In genomic region chr7:148975896-148976295, GRCh38 we compare ENCODE assay signal across 27 cellular contexts. TPM values are rescaled to one million over a fixed set of nuclear protein-coding genes. Genes with fewer than 3 reads are reported as not detected.
DNase-seq lines count a peak whose midpoint lies in the region; ATAC-seq, FAIRE-seq and TF ChIP-seq lines count a peak whose summit lies in the region.
"Had no signal": no experiment of that assay in that cellular context is flagged by ENCODE, and none has a peak within 500 bp of the region (broad histone marks: within the 10 kb centered on the region; RNA-seq: fewer than 3 reads in every experiment).

No MANE protein-coding gene starts in this region.

- peak overlapping the region; percentile 8 for H4K5ac ChIP-seq in H1 (ENCODE audit: insufficient read length, low read depth, low read length)

- TF ChIP-seq POLR2A in HepG2 (IDR thresholded peaks at IDR 0.05; ENCODE audit: insufficient read depth in 1 of 2, low read depth in 2 of 2, low read length in 2 of 2) (no peak), right lobe of liver (IDR thresholded peaks at IDR 0.05) (no peak), H1 (IDR thresholded peaks at IDR 0.05; ENCODE audit: control extremely low read depth in 1 of 2, low read depth in 2 of 2, low read length in 2 of 2) (no peak), spleen (IDR thresholded peaks at IDR 0.05) (no peak)

- no peak overlapping the region for H2AFZ ChIP-seq in HepG2 (ENCODE audit: low read length)
- H2AFZ ChIP-seq in H1 (ENCODE audit: low read length) = peak overlapping the region; percentile 47; the same call in 1 of the 2 replicates
- H2AFZ ChIP-seq: GM23248 had no signal

- intact Hi-C loops in HepG2 (cut with micrococcal nuclease; ENCODE audit: unreplicated experiment) = no loop called here
- intact Hi-C loops in right lobe of liver (cut with DNase I) = no loop called here
- intact Hi-C loops in Panc1 (cut with micrococcal nuclease; ENCODE audit: unreplicated experiment) = no loop called here
- intact Hi-C loops in spleen (cut with DNase I; ENCODE audit: low total_unique reads) = no loop called here
- intact Hi-C loops in left lung (cut with DNase I) = no loop called here

- no peaks in the 10 kb centered on the region for H4K20me1 ChIP-seq in HepG2 (ENCODE audit: insufficient read depth, low read length)
- H4K20me1 ChIP-seq in H1 (replicated peaks in 1 of 2; ENCODE audit: control insufficient read depth in 1 of 2, insufficient read depth in 2 of 2, low read length in 2 of 2) = peaks cover 0 to 1% of the 10 kb centered on the region in 2 experiments

- H2AK5ac ChIP-seq in H1 (ENCODE audit: low read depth, low read length) = no peak overlapping the region

- H2BK5ac ChIP-seq in H1 (ENCODE audit: low read depth, low read length) = peak overlapping the region; percentile 22; the same call in 1 of the 2 replicates

- H2BK20ac ChIP-seq in H1 (ENCODE audit: low read length) = no peak overlapping the region

- ATAC-seq in HepG2 (peak; percentile 68), right lobe of liver (no peak), Panc1 (peak; percentile 32; the same call in 1 of the 2 replicates), GM21360 (IDR thresholded peaks at IDR 0.05; ENCODE audit: unreplicated experiment) (no peak), left lung (no peak)
- ATAC-seq: activated CD4-positive, alpha-beta T cell treated with anti-CD3 and anti-CD28 coated beads for 36 hours; activated CD8-positive, alpha-beta T cell treated with anti-CD3 and anti-CD28 coated beads, Interleukin-2, amount 10 ng/mL, durations not matched to agents 7 days and 5 days; right cardiac atrium; stimulated activated effector memory CD8-positive, alpha-beta T cell treated with anti-CD3 and anti-CD28 coated beads, Interleukin-12 subunit alpha, Interleukin-12 subunit beta, amount 100 ng/mL, for 72 hours had no signal

- POLR2A ChIA-PET in HepG2 (lab: Yijun Ruan, JAX) = interaction anchor here (2.4 kb wide), 1 partner anchor 9 kb away, joined by 6 read pairs; no protein-coding TSS in a partner anchor
- POLR2A ChIA-PET in Panc1 (lab: Charles Lee) = interaction anchor here (0.5 to 0.6 kb wide), 2 partner anchors 46 to 748 kb away, joined by 3 to 5 read pairs; no protein-coding TSS in a partner anchor
- POLR2A ChIA-PET in H1 (lab: Charles Lee; ENCODE audit: partially characterized antibody) = interaction anchor here (0.6 kb wide), 1 partner anchor 88 kb away, joined by 3 read pairs; no protein-coding TSS in a partner anchor

- H3K23me2 ChIP-seq in H1 (ENCODE audit: low read depth, low read length) = no peaks in the 10 kb centered on the region

- WGBS in HepG2 (ENCODE audit: low lambda C conversion rate) = 26% methylated on average over 2 of the region's 3 CpGs
- no CpG with 5 or more reads among the region's 3 CpGs for WGBS in right lobe of liver (ENCODE audit: insufficient coverage, low coverage, low lambda C conversion rate, missing lambda C conversion rate)
- 56% methylated on average over 3 of the region's 3 CpGs; no CpG with 5 or more reads in 1 of the 2 experiments for WGBS in H1 (ENCODE audit: extremely low coverage in 1 of 2, insufficient coverage in 1 of 2, insufficient read length in 1 of 2, insufficient replicate concordance in 2 of 2, low coverage in 1 of 2, low lambda C conversion rate in 2 of 2, missing lambda C conversion rate in 1 of 2), 2 experiments
- 58 to 95% (median 70%) methylated on average over 3 of the region's 3 CpGs for WGBS in spleen, 5 donors

- no peak overlapping the region for H3K27ac ChIP-seq in HepG2 (ENCODE audit: extremely low read length, insufficient read depth, low read length)
- no peak overlapping the region for H3K27ac ChIP-seq in right lobe of liver
- H3K27ac ChIP-seq in Panc1 (ENCODE audit: low read length) = no peak overlapping the region
- no peak overlapping the region for H3K27ac ChIP-seq in H1 (ENCODE audit: low read depth, low read length)
- H3K27ac ChIP-seq in spleen = no peak overlapping the region
- no peak overlapping the region for H3K27ac ChIP-seq in left lung
- H3K27ac ChIP-seq: colonic mucosa, GM23248, upper lobe of left lung had no signal

- no peaks in the 10 kb centered on the region for H3K9me3 ChIP-seq in HepG2 (ENCODE audit: low read length)
- H3K9me3 ChIP-seq in right lobe of liver = no peaks in the 10 kb centered on the region
- H3K9me3 ChIP-seq in Panc1 (ENCODE audit: control insufficient read depth, insufficient read depth, low read depth, low read length) = no peaks in the 10 kb centered on the region
- no peaks in the 10 kb centered on the region for H3K9me3 ChIP-seq in H1 (ENCODE audit: insufficient read depth in 2 of 2, low read depth in 1 of 2, low read length in 1 of 2)
- peaks cover 0 to 3% (median 0%) of the 10 kb centered on the region in 8 donors for H3K9me3 ChIP-seq in spleen
- H3K9me3 ChIP-seq in left lung = no peaks in the 10 kb centered on the region
- H3K9me3 ChIP-seq: BE2C, colonic mucosa, upper lobe of left lung had no signal

- in situ Hi-C loops in HepG2 (cut with HindIII; ENCODE audit: extremely low pct_ligation_motif_present, low pct_unique_long_range_greater_than_20kb) = no loop called here
- in situ Hi-C loops in Panc1 (cut with HindIII; ENCODE audit: low pct_unique_long_range_greater_than_20kb, low sequenced_read_pairs) = no loop called here

- no peaks in the 10 kb centered on the region; a peak in 1 of 5 replicates for H3K27me3 ChIP-seq in HepG2 (ENCODE audit: control insufficient read depth in 1 of 2, insufficient read depth in 2 of 2, low read length in 2 of 2)
- no peaks in the 10 kb centered on the region for H3K27me3 ChIP-seq in right lobe of liver
- H3K27me3 ChIP-seq in Panc1 (ENCODE audit: control insufficient read depth, insufficient read depth, low read length) = no peaks in the 10 kb centered on the region
- H3K27me3 ChIP-seq in H1 (replicated peaks in 1 of 4; ENCODE audit: control insufficient read depth in 3 of 4, extremely low read depth in 1 of 4, insufficient read depth in 3 of 4, low read length in 3 of 4) = no peaks in the 10 kb centered on the region
- H3K27me3 ChIP-seq in spleen (replicated peaks in 1 of 7) = peaks cover 0 to 4% (median 0%) of the 10 kb centered on the region in 7 donors
- H3K27me3 ChIP-seq in left lung = no peaks in the 10 kb centered on the region
- H3K27me3 ChIP-seq: BE2C, colonic mucosa, upper lobe of left lung had no signal

- TF ChIP-seq CTCF in HepG2 (CRISPR knock-in tag; IDR thresholded peaks at IDR 0.05) (no peak), right lobe of liver (IDR thresholded peaks at IDR 0.05) (no peak), Panc1 (IDR thresholded peaks at IDR 0.05) (no peak), H1 (IDR thresholded peaks at IDR 0.05; ENCODE audit: control extremely low read depth in 1 of 3, insufficient read depth in 1 of 3, low read depth in 1 of 3, low read length in 3 of 3) (no peak), spleen (IDR thresholded peaks at IDR 0.05 in 8 of 11, conservative IDR thresholded peaks at IDR 0.05 in 3 of 11) (no peak), left lung (IDR thresholded peaks at IDR 0.05) (no peak)

- peak overlapping the region; percentile 40; the same call in 1 of the 2 replicates for H2BK15ac ChIP-seq in H1 (ENCODE audit: low read length)

- no peak for TF ChIP-seq RAD21 in HepG2 (CRISPR knock-in tag; IDR thresholded peaks at IDR 0.05)
- no peak for TF ChIP-seq RAD21 in H1 (IDR thresholded peaks at IDR 0.05 in 1 of 2, conservative IDR thresholded peaks at IDR 0.05 in 1 of 2; ENCODE audit: low read depth in 2 of 2, low read length in 2 of 2)

- H3K23ac ChIP-seq in H1 (ENCODE audit: insufficient read length) = no peak overlapping the region

- no peaks in the 10 kb centered on the region for H3K79me1 ChIP-seq in H1 (ENCODE audit: low read depth, low read length)

- no peak for DNase-seq in HepG2 (ENCODE audit: low spot score)
- DNase-seq in right lobe of liver = no peak
- no peak for DNase-seq in Panc1 (ENCODE audit: low read depth, low spot score)
- DNase-seq in H1 (ENCODE audit: low read depth in 1 of 2, low spot score in 2 of 2) = no peak
- DNase-seq in spleen = peak; percentile 41
- DNase-seq in left lung = no peak
- DNase-seq in stimulated activated naive CD4-positive, alpha-beta T cell treated with Interleukin-2 at 50 U/mL for 16 hours (lab: John Stamatoyannopoulos, UW) = no peak
- DNase-seq: activated CD4-positive, alpha-beta T cell treated with anti-CD3 and anti-CD28 coated beads for 36 hours; activated CD8-positive, alpha-beta T cell treated with anti-CD3 and anti-CD28 coated beads, Interleukin-2, amount 10 ng/mL, durations not matched to agents 7 days and 5 days; activated effector memory CD4-positive, alpha-beta T cell treated with Interleukin-2 at 50 U/mL for 16 hours; activated naive CD8-positive, alpha-beta T cell treated with anti-CD3 and anti-CD28 coated beads for 36 hours; BE2C; colonic mucosa; effector memory CD4-positive, alpha-beta T cell; erythroblast; GM23248; head of caudate nucleus; MV-4-11; NCI-H1694; NCI-H69; right cardiac atrium; stimulated activated CD4-positive, alpha-beta T cell treated with anti-CD3 and anti-CD28 coated beads, Interleukin-12 subunit alpha, Interleukin-12 subunit beta, amount 100 ng/mL, for 4 hours; stimulated activated CD4-positive, alpha-beta T cell treated with anti-CD3 and anti-CD28 coated beads, Interleukin-4, amount 100 ng/mL, for 24 hours; upper lobe of left lung had no signal

- H4K8ac ChIP-seq in H1 (ENCODE audit: extremely low read depth, insufficient read depth, low read length) = no peak overlapping the region

- peak overlapping the region in 1 of 3 experiments; percentile 53; a peak in 1 of 6 replicates for H3K4me3 ChIP-seq in HepG2 (replicated peaks in 1 of 3; ENCODE audit: insufficient read depth in 1 of 3, low read depth in 2 of 3, low read length in 3 of 3)
- H3K4me3 ChIP-seq in right lobe of liver = no peak overlapping the region
- H3K4me3 ChIP-seq in Panc1 (ENCODE audit: low read depth in 2 of 2, low read length in 2 of 2) = no peak overlapping the region
- H3K4me3 ChIP-seq in H1 (ENCODE audit: extremely low read depth in 1 of 4, insufficient read depth in 2 of 4, low read depth in 3 of 4, low read length in 4 of 4) = no peak overlapping the region
- no peak overlapping the region for H3K4me3 ChIP-seq in spleen
- H3K4me3 ChIP-seq in left lung = no peak overlapping the region
- H3K4me3 ChIP-seq: colonic mucosa, GM23248, lung, upper lobe of left lung had no signal

- CTCF ChIA-PET in HepG2 (lab: Yijun Ruan, JAX; ENCODE audit: low intra/inter-chr PET ratio, low total read pairs) (no interaction called here), Panc1 (lab: Charles Lee) (no interaction called here), H1 (lab: Charles Lee; ENCODE audit: partially characterized antibody) (interaction anchor here (0.7 to 2.5 kb wide), 9 partner anchors 9 to 119 kb away, joined by 3 to 15 read pairs (median 3); no protein-coding TSS in a partner anchor)

- peak overlapping the region; percentile 12 for H2BK120ac ChIP-seq in H1 (replicated peaks; ENCODE audit: low read depth, low read length)

- H3K14ac ChIP-seq in H1 (ENCODE audit: insufficient read length) = no peak overlapping the region

- H2BK12ac ChIP-seq in H1 (ENCODE audit: low read depth, low read length) = peak overlapping the region; percentile 41; the same call in 1 of the 2 replicates

- no peak for TF ChIP-seq EP300 in HepG2 (IDR thresholded peaks at IDR 0.05; ENCODE audit: low read depth in 2 of 2, low read length in 2 of 2)
- no peak for TF ChIP-seq EP300 in HepG2 (CRISPR knock-in tag; IDR thresholded peaks at IDR 0.05; ENCODE audit: borderline replicate concordance)
- no peak for TF ChIP-seq EP300 in H1 (IDR thresholded peaks at IDR 0.05; ENCODE audit: borderline replicate concordance in 1 of 2, low read depth in 2 of 2, low read length in 2 of 2)

- H3K79me2 ChIP-seq in HepG2 (ENCODE audit: insufficient read depth, low read length) (no peaks in the 10 kb centered on the region), H1 (ENCODE audit: control insufficient read depth in 1 of 2, insufficient read depth in 2 of 2, low read length in 2 of 2) (no peaks in the 10 kb centered on the region)

- H3K36me3 ChIP-seq in HepG2 (replicated peaks in 1 of 2; ENCODE audit: control insufficient read depth in 1 of 2, insufficient read depth in 2 of 2, low read length in 2 of 2) (no peaks in the 10 kb centered on the region), right lobe of liver (no peaks in the 10 kb centered on the region), Panc1 (ENCODE audit: control insufficient read depth, insufficient read depth, low read length) (no peaks in the 10 kb centered on the region), H1 (ENCODE audit: control insufficient read depth in 2 of 4, insufficient read depth in 4 of 4, low read length in 3 of 4) (no peaks in the 10 kb centered on the region), spleen (no peaks in the 10 kb centered on the region), left lung (no peaks in the 10 kb centered on the region)
- H3K36me3 ChIP-seq: BE2C, colonic mucosa, upper lobe of left lung had no signal

- BruUV-seq in HepG2 (replicated peaks; lab: Mats Ljungman, UMichigan) (no TSS peak), Panc1 (replicated peaks; lab: Mats Ljungman, UMichigan) (no TSS peak)

- FAIRE-seq in HepG2 (lab: Jason Lieb, UNC) = no peak
- FAIRE-seq in H1 (lab: Jason Lieb, UNC) = no peak

- H3K4me1 ChIP-seq in HepG2 (ENCODE audit: insufficient read depth, low read length) (peaks cover 31% of the 10 kb centered on the region), right lobe of liver (no peaks in the 10 kb centered on the region), Panc1 (ENCODE audit: control insufficient read depth, insufficient read depth, low read length) (no peaks in the 10 kb centered on the region), H1 (replicated peaks in 1 of 4; ENCODE audit: control insufficient read depth in 3 of 4, insufficient read depth in 4 of 4, low read length in 3 of 4) (peaks cover 4 to 11% (median 8%) of the 10 kb centered on the region in 4 experiments), spleen (no peaks in the 10 kb centered on the region), left lung (no peaks in the 10 kb centered on the region)
- H3K4me1 ChIP-seq: BE2C, colonic mucosa, upper lobe of left lung had no signal

- H3K4ac ChIP-seq in H1 (replicated peaks; ENCODE audit: insufficient read length, low read depth, low read length) = no peak overlapping the region

- H3K9ac ChIP-seq in HepG2 (ENCODE audit: insufficient read depth, low read depth, low read length) (no peak overlapping the region), H1 (replicated peaks in 1 of 4; ENCODE audit: extremely low read depth in 1 of 4, low read depth in 3 of 4, low read length in 3 of 4) (no peak overlapping the region; a peak in 1 of 7 replicates)
- H3K9ac ChIP-seq: GM23248 had no signal

- H4K91ac ChIP-seq in H1 (replicated peaks; ENCODE audit: insufficient read length, low read length) = no peak overlapping the region

- no peak overlapping the region; the same call in 1 of the 2 replicates for H3K18ac ChIP-seq in H1 (ENCODE audit: extremely low read depth, low read length)

- H3K4me2 ChIP-seq in HepG2 (ENCODE audit: low read depth, low read length) (peak overlapping the region; percentile 64), H1 (ENCODE audit: insufficient read depth in 1 of 2, low read depth in 2 of 2, low read length in 2 of 2) (peak overlapping the region in 1 of 2 experiments; percentile 20; a peak in 1 of 4 replicates)

- H3K56ac ChIP-seq in H1 (replicated peaks; ENCODE audit: insufficient read length, low read depth, low read length) = no peak overlapping the region

RNA-seq across cellular contexts. Expression of gene PDIA4, which starts 52.4 kb away (rescaled TPM):
- total RNA-seq in HepG2 (2016; rRNA removed; fragmentation: Illumina TruSeq; extraction: Trizol) (171 and 402 TPM in 2 replicates), right lobe of liver (100 to 1,000 TPM; 218 to 368 (median 272) TPM), Panc1 (2021; ENCODE audit: unreplicated experiment) (281 TPM), spleen (100 to 1,000 TPM in 3 of 7 donors, 10 to 100 TPM in 4; 81.1 to 160 (median 90.0) TPM), left lung (100 to 1,000 TPM; 204 to 239 TPM)
- total RNA-seq in HepG2 (2016; cell fraction: cytosol; rRNA removed; fragmentation: Illumina TruSeq; extraction: Trizol; ENCODE audit: low read depth) = 22.9 and 25.7 TPM in 2 replicates
- total RNA-seq in HepG2 (2016; cell fraction: insoluble cytoplasmic fraction; rRNA removed; fragmentation: Illumina TruSeq; extraction: Trizol) = 147 and 420 TPM in 2 replicates
- 46.8 and 54.4 TPM in 2 replicates for total RNA-seq in HepG2 (2016; cell fraction: membrane; rRNA removed; fragmentation: Illumina TruSeq; extraction: Trizol)
- total RNA-seq in HepG2 (2016; cell fraction: nucleus; rRNA removed; fragmentation: Illumina TruSeq; extraction: Trizol) = 291 and 344 TPM in 2 replicates
- polyA plus RNA-seq in HepG2 (2011; rRNA removed) (257 and 278 TPM in 2 replicates), H1 (2011; rRNA removed) (108 and 119 TPM in 2 replicates), spleen (10 to 100 TPM; 21.6 to 33.2 (median 33.2) TPM)
- polyA plus RNA-seq in HepG2 (2011; cell fraction: cytosol; rRNA removed) = 265 and 293 TPM in 2 replicates
- polyA plus RNA-seq in HepG2 (2011; cell fraction: nucleus; rRNA removed) = 106 and 130 TPM in 2 replicates
- 244 and 280 TPM in 2 replicates for polyA plus RNA-seq in HepG2 (2012)
- polyA plus RNA-seq in HepG2 (2016; cell fraction: cytosol; fragmentation: Illumina TruSeq; extraction: Trizol; ENCODE audit: low read depth) = 19.9 and 20.2 TPM in 2 replicates
- 150 and 172 TPM in 2 replicates for polyA plus RNA-seq in HepG2 (2016; cell fraction: insoluble cytoplasmic fraction; fragmentation: Illumina TruSeq; extraction: Trizol; ENCODE audit: low read depth)
- polyA plus RNA-seq in HepG2 (2016; cell fraction: membrane; fragmentation: Illumina TruSeq; extraction: Trizol; ENCODE audit: low read depth) = 32.6 and 38.7 TPM in 2 replicates
- polyA plus RNA-seq in HepG2 (2016; cell fraction: nucleus; fragmentation: Illumina TruSeq; extraction: Trizol; ENCODE audit: insufficient read depth, low read depth) = 470 and 531 TPM in 2 replicates
- polyA minus RNA-seq in HepG2 (2011; rRNA and poly(A)+ RNA removed; ENCODE audit: low replicate concordance) = 88.5 and 200 TPM in 2 replicates
- polyA minus RNA-seq in HepG2 (2011; cell fraction: cytosol; rRNA and poly(A)+ RNA removed) = 156 and 159 TPM in 2 replicates
- polyA minus RNA-seq in HepG2 (2011; cell fraction: nucleus; rRNA and poly(A)+ RNA removed) = 65.0 and 77.7 TPM in 2 replicates
- polyA plus RNA-seq in Panc1 (2012; ENCODE audit: insufficient read length) = 243 TPM
- total RNA-seq in H1 (2021; fragmentation: NEBNext Ultra II Directional; extraction: Animal tissue kit (Norgen Biotek cat#: 25700)) = 303 and 308 TPM in 2 replicates
- polyA plus RNA-seq in H1 (2011; cell fraction: cytosol; rRNA removed) = 165 TPM
- 160 TPM for polyA plus RNA-seq in H1 (2011; cell fraction: nucleus; rRNA removed)
- polyA plus RNA-seq in H1 (2012, experiment 1 of 2) = 233 to 316 TPM (median 241 TPM) in 4 replicates
- 221 TPM for polyA plus RNA-seq in H1 (2012, experiment 2 of 2)
- 431 TPM for polyA plus RNA-seq in H1 (2013, experiment 1 of 2)
- polyA plus RNA-seq in H1 (2013, experiment 2 of 2) = 436 TPM
- polyA minus RNA-seq in H1 (2011; rRNA and poly(A)+ RNA removed) = 153 and 168 TPM in 2 replicates
- polyA minus RNA-seq in H1 (2011; cell fraction: cytosol; rRNA and poly(A)+ RNA removed) = 109 TPM
- 62.8 TPM for polyA minus RNA-seq in H1 (2011; cell fraction: nucleus; rRNA and poly(A)+ RNA removed)

Comparison
In these comparisons a context has a peak if more than half of its experiments do, and no peak if none do; other contexts are left out.
1. ATAC-seq: peak in HepG2 (single experiment) and Panc1 (single experiment); none in right lobe of liver (0 of 4), GM21360 (single experiment) and left lung (single experiment).